Comparison of ENCODE assay signal across 1 cellular context in genomic region chr1:880511-880910, GRCh38. TPM values are rescaled to one million over a fixed set of nuclear protein-coding genes. Genes with fewer than 3 reads are reported as not detected.
"Had no signal": no experiment of that assay in that cellular context is flagged by ENCODE, and none has a peak within 500 bp of the region (broad histone marks: within the 10 kb centered on the region; RNA-seq: fewer than 3 reads in every experiment).

No MANE protein-coding gene starts in this region.

RNA-seq across cellular contexts. Expression of gene SAMD11, which starts 43.2 kb away (rescaled TPM):
- total RNA-seq: HT-29 had no signal
